ENCODE assay signal across 8 cellular contexts in genomic region chr1:162003061-162003824, GRCh38. TPM values are rescaled to one million over a fixed set of nuclear protein-coding genes. Genes with fewer than 3 reads are reported as not detected.
DNase-seq lines count a peak whose midpoint lies in the region; ATAC-seq and TF ChIP-seq lines count a peak whose summit lies in the region.

No MANE protein-coding gene starts in this region.

- no peaks in the 10 kb centered on the region for H3K4me1 ChIP-seq in ascending aorta
- H3K4me1 ChIP-seq in thyroid gland, result no peaks in the 10 kb centered on the region

- peaks cover 18 to 32% of the 10 kb centered on the region in 2 donors for H3K36me3 ChIP-seq in ascending aorta
- no peaks in the 10 kb centered on the region for H3K36me3 ChIP-seq in thyroid gland

- ATAC-seq in HG02588 (IDR thresholded peaks at IDR 0.05; ENCODE audit: unreplicated experiment), result no peak

- TF ChIP-seq POLR2A in thyroid gland (IDR thresholded peaks at IDR 0.05), result no peak

- no peaks in the 10 kb centered on the region for H3K9me3 ChIP-seq in ascending aorta
- H3K9me3 ChIP-seq in thyroid gland, result no peaks in the 10 kb centered on the region

- peak overlapping the region in 1 of 2 donors; percentile 24 for H3K4me3 ChIP-seq in ascending aorta
- no peak overlapping the region for H3K4me3 ChIP-seq in thyroid gland (replicated peaks in 1 of 3)

- intact Hi-C loops in ascending aorta (cut with DNase I), result no loop called here
- intact Hi-C loops in thyroid gland (cut with DNase I), result no loop called here

- H3K27me3 ChIP-seq in ascending aorta (no peaks in the 10 kb centered on the region), thyroid gland (no peaks in the 10 kb centered on the region)

- TF ChIP-seq CTCF in ascending aorta (IDR thresholded peaks at IDR 0.05), result no peak
- TF ChIP-seq CTCF in thyroid gland (IDR thresholded peaks at IDR 0.05), result no peak

- DNase-seq in LHCN-M2 (ENCODE audit: low read depth) (peak; percentile 100), ascending aorta (ENCODE audit: low spot score in 2 of 2) (peak in 1 of 2 donors; percentile 84), kidney tubule cell (ENCODE audit: low spot score) (peak; percentile 85), thyroid gland (peak; percentile 26 to 31), mesenteric fat pad (ENCODE audit: low spot score) (no peak), UCSD-AML1 (lab: John Stamatoyannopoulos, UW; ENCODE audit: unreplicated experiment) (no peak), middle frontal gyrus (ENCODE audit: extremely low spot score, low spot score) (no peak)

- peak overlapping the region; percentile 58 to 68 for H3K27ac ChIP-seq in ascending aorta
- peak overlapping the region in 2 of 3 donors; percentile 38 to 45 for H3K27ac ChIP-seq in thyroid gland

- 70 to 71% methylated on average over 15 of the region's 15 CpGs for WGBS in thyroid gland, 2 donors

RNA-seq across cellular contexts. Expression of gene OLFML2B, which starts 20.4 kb away (rescaled TPM):
- 83.4 and 87.1 TPM in 2 replicates for total RNA-seq in LHCN-M2 (2014; rRNA removed)
- polyA plus RNA-seq in LHCN-M2 (2012), result 49.5 TPM
- total RNA-seq in ascending aorta, result 79.7 TPM
- 10 to 100 TPM in 3 of 4 donors, 1 to 10 TPM in 1; 8.0 to 18.4 (median 12.9) TPM for total RNA-seq in thyroid gland
- 29.5 TPM for total RNA-seq in mesenteric fat pad

Comparison
In these comparisons a context has a peak if more than half of its experiments do, and no peak if none do; other contexts are left out.
1. DNase-seq: peak in LHCN-M2 (single experiment), kidney tubule cell (single experiment) and thyroid gland (2 of 2); none in mesenteric fat pad (single experiment), UCSD-AML1 (single experiment) and middle frontal gyrus (single experiment).